17 cellular contexts compared by ENCODE assay signal in the genomic region with DNA sequence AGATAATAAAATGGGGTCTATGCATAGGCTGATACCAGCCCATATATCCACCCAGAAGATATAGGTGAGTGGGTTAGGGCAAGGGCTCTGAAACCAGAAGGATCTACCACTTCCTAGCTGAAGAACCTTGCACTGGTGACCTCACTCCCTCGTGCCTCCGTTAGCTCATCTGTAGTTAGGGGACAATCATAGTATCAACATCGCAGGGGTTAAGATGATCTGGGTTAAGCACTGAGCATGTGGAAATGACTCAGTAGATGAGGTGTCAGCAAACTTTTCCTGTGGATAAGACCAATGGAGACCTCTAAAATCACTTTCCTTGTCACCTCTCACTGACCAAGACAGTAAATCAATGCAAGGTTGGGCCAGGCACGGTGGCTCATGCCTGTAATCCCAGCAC. TPM values are rescaled to one million over a fixed set of nuclear protein-coding genes. Genes with fewer than 3 reads are reported as not detected.
DNase-seq lines count a peak whose midpoint lies in the region; ATAC-seq, FAIRE-seq and TF ChIP-seq lines count a peak whose summit lies in the region.
"Had no signal": no experiment of that assay in that cellular context is flagged by ENCODE, and none has a peak within 500 bp of the region (broad histone marks: within the 10 kb centered on the region; RNA-seq: fewer than 3 reads in every experiment).

No MANE protein-coding gene starts in this region.

- no peak overlapping the region for H3K9ac ChIP-seq in endothelial cell of umbilical vein (replicated peaks; ENCODE audit: extremely low read depth, insufficient read depth, low read length)
- H3K9ac ChIP-seq: BLaER1 treated with 17β-estradiol and CSF1 and Interleukin-3, amounts not matched to agents 10 nM and 100 nM; parathyroid adenoma had no signal

- POLR2A ChIA-PET in endothelial cell of umbilical vein (lab: Charles Lee): no interaction called here

- H3K36me3 Mint-ChIP-seq in T-helper 17 cell (ENCODE audit: low read depth): no peaks in the 10 kb centered on the region

- no peak for TF ChIP-seq EP300 in transverse colon (IDR thresholded peaks at IDR 0.05; ENCODE audit: low read depth)

- peak; percentile 78 for DNase-seq in A172 (ENCODE audit: low spot score)
- peak; percentile 68 for DNase-seq in GM12865 (ENCODE audit: low read depth)
- no peak for DNase-seq in T-helper 17 cell
- DNase-seq in endothelial cell of umbilical vein (ENCODE audit: low read depth, low spot score): peak; percentile 35
- DNase-seq in superior temporal gyrus (ENCODE audit: extremely low spot score): no peak
- no peak for DNase-seq in transverse colon
- DNase-seq: GF-D8; mesenchymal stem cell; NCI-H1436; stimulated activated naive CD4-positive, alpha-beta T cell had no signal

- no peak for ATAC-seq in T-helper 17 cell
- ATAC-seq in GM21576 (IDR thresholded peaks at IDR 0.05; ENCODE audit: unreplicated experiment): no peak
- no peak for ATAC-seq in HG02588 (IDR thresholded peaks at IDR 0.05; ENCODE audit: unreplicated experiment)

- no peak for FAIRE-seq in endothelial cell of umbilical vein (lab: Jason Lieb, UNC)
- FAIRE-seq: endometrium had no signal

- H3K27ac ChIP-seq in endothelial cell of umbilical vein (ENCODE audit: insufficient read depth, low read depth, low read length): no peak overlapping the region
- no peak overlapping the region for H3K27ac ChIP-seq in transverse colon
- H3K27ac ChIP-seq: ascending aorta; BLaER1 treated with 17β-estradiol and CSF1 and Interleukin-3, amounts not matched to agents 10 nM and 100 nM; parathyroid adenoma had no signal

- H3K4me3 ChIP-seq in GM12865 (ENCODE audit: low read depth, low read length) (no peak overlapping the region), endothelial cell of umbilical vein (replicated peaks in 1 of 3; ENCODE audit: insufficient read depth in 1 of 3, low read depth in 1 of 3, low read length in 3 of 3) (no peak overlapping the region), transverse colon (no peak overlapping the region)
- H3K4me3 ChIP-seq: ascending aorta; BLaER1 treated with 17β-estradiol and CSF1 and Interleukin-3, amounts not matched to agents 10 nM and 100 nM had no signal

- no peak overlapping the region for H3K4me3 Mint-ChIP-seq in T-helper 17 cell

- H3K4me2 ChIP-seq in endothelial cell of umbilical vein (ENCODE audit: insufficient read depth, low read length): no peak overlapping the region

- H2AFZ ChIP-seq in endothelial cell of umbilical vein (ENCODE audit: low read depth, low read length): no peak overlapping the region
- H2AFZ ChIP-seq: parathyroid adenoma had no signal

- dilution Hi-C loops in endothelial cell of umbilical vein (cut with MboI; ENCODE audit: extremely low pct_ligation_motif_present, low sequenced_read_pairs): no loop called here

- no peaks in the 10 kb centered on the region for H3K27me3 Mint-ChIP-seq in T-helper 17 cell

- H3K27me3 ChIP-seq in endothelial cell of umbilical vein (ENCODE audit: control insufficient read depth in 2 of 2, insufficient read depth in 2 of 2, low read length in 2 of 2) (no peaks in the 10 kb centered on the region), transverse colon (peaks cover 7% of the 10 kb centered on the region)
- H3K27me3 ChIP-seq: ascending aorta had no signal

- no peaks in the 10 kb centered on the region for H3K9me3 ChIP-seq in T-helper 17 cell (ENCODE audit: control insufficient read depth, low read length, poor library complexity, severe bottlenecking)
- H3K9me3 ChIP-seq in endothelial cell of umbilical vein (replicated peaks; ENCODE audit: control insufficient read depth, insufficient read depth, low read length): no peaks in the 10 kb centered on the region
- no peaks in the 10 kb centered on the region for H3K9me3 ChIP-seq in transverse colon
- H3K9me3 ChIP-seq: ascending aorta had no signal

- no TSS peak for BruUV-seq in endothelial cell of umbilical vein (replicated peaks; lab: Mats Ljungman, UMichigan)

- H3K36me3 ChIP-seq in endothelial cell of umbilical vein (ENCODE audit: control insufficient read depth in 2 of 2, extremely low read depth in 1 of 2, insufficient read depth in 2 of 2, low read length in 2 of 2): no peaks in the 10 kb centered on the region
- H3K36me3 ChIP-seq in transverse colon: no peaks in the 10 kb centered on the region
- H3K36me3 ChIP-seq: ascending aorta; BLaER1 treated with 17β-estradiol and CSF1 and Interleukin-3, amounts not matched to agents 10 nM and 100 nM had no signal

- intact Hi-C loops in endothelial cell of umbilical vein (cut with micrococcal nuclease) (no loop called here), transverse colon (cut with DNase I; ENCODE audit: low total_unique reads) (no loop called here)

- H3K79me2 ChIP-seq in endothelial cell of umbilical vein (ENCODE audit: control insufficient read depth, insufficient read depth, low read length): no peaks in the 10 kb centered on the region
- H3K79me2 ChIP-seq: parathyroid adenoma had no signal

- peak overlapping the region; percentile 79 for H3K27ac Mint-ChIP-seq in T-helper 17 cell

- no peaks in the 10 kb centered on the region for H4K20me1 ChIP-seq in endothelial cell of umbilical vein (replicated peaks; ENCODE audit: control insufficient read depth, extremely low read depth, insufficient read depth, low read length)

- no peak for TF ChIP-seq POLR2A in endothelial cell of umbilical vein (IDR thresholded peaks at IDR 0.05; ENCODE audit: low read depth, low read length)
- TF ChIP-seq POLR2A in transverse colon (IDR thresholded peaks at IDR 0.05): no peak

- peaks cover 18% of the 10 kb centered on the region for H3K4me1 Mint-ChIP-seq in T-helper 17 cell

- H3K4me1 ChIP-seq in endothelial cell of umbilical vein (ENCODE audit: control insufficient read depth, extremely low read depth, insufficient read depth, low read length): peaks cover 5% of the 10 kb centered on the region
- no peaks in the 10 kb centered on the region for H3K4me1 ChIP-seq in transverse colon
- H3K4me1 ChIP-seq: ascending aorta, parathyroid adenoma had no signal

- in situ Hi-C loops in transverse colon (cut with MboI; ENCODE audit: low pct_ligation_motif_present in 1 of 4, low pct_unique_long_range_greater_than_20kb in 1 of 4, low sequenced_read_pairs in 3 of 4): loop anchor here (10.0 to 25.0 kb wide), 5 partner anchors 125 to 235 kb away; a partner anchor contains a TSS

- CTCF ChIA-PET in endothelial cell of umbilical vein (lab: Charles Lee): interaction anchor here (1.2 kb wide), 1 partner anchor 123 kb away, joined by 7 read pairs; no protein-coding TSS in a partner anchor

- H3K9me1 ChIP-seq in endothelial cell of umbilical vein (replicated peaks; ENCODE audit: control insufficient read depth, extremely low read depth, insufficient read depth, low read length): no peaks in the 10 kb centered on the region

- WGBS in transverse colon (ENCODE audit: low coverage in 1 of 2), 2 donors: 80 to 82% methylated on average over 3 to 4 of the region's 4 CpGs

- TF ChIP-seq CTCF in GM12865 (IDR thresholded peaks at IDR 0.05; ENCODE audit: insufficient read depth, low read depth, low read length, missing control alignments) (no peak), endothelial cell of umbilical vein (IDR thresholded peaks at IDR 0.05; ENCODE audit: extremely low read depth in 1 of 2, insufficient read depth in 1 of 2, low read depth in 1 of 2, low read length in 2 of 2) (no peak), transverse colon (IDR thresholded peaks at IDR 0.05) (no peak)

TF ChIP-seq in endothelial cell of umbilical vein, 7 proteins besides CTCF, POLR2A, EP300 and RAD21:
- peak; percentile 26 for TF ChIP-seq POLR2AphosphoS5 (IDR thresholded peaks at IDR 0.05; ENCODE audit: insufficient read depth, low read depth, low read length)
- TF ChIP-seq, protein P1, sequence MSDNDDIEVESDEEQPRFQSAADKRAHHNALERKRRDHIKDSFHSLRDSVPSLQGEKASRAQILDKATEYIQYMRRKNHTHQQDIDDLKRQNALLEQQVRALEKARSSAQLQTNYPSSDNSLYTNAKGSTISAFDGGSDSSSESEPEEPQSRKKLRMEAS (IDR thresholded peaks at IDR 0.05; ENCODE audit: insufficient read depth, insufficient read length): no peak
- TF ChIP-seq JUN (IDR thresholded peaks at IDR 0.05; ENCODE audit: borderline replicate concordance, insufficient read depth, insufficient read length, low read depth): peak; percentile 48
- TF ChIP-seq FOS (IDR thresholded peaks at IDR 0.05; ENCODE audit: borderline replicate concordance, insufficient read depth, low read length): peak; percentile 83
- TF ChIP-seq MYC (IDR thresholded peaks at IDR 0.05; ENCODE audit: low read depth, low read length): no peak
- no peak for TF ChIP-seq EZH2 (IDR thresholded peaks at IDR 0.05; ENCODE audit: borderline replicate concordance, low read depth, low read length, severe bottlenecking)
- TF ChIP-seq GATA2 (IDR thresholded peaks at IDR 0.05; ENCODE audit: insufficient read depth, insufficient read length, low read depth, low read length): peak; percentile 45

RNA-seq across cellular contexts. Expression of a gene that starts 30.5 kb away (rescaled TPM):
- 0.10 TPM in 1 of 2 replicates, not detected in the other for total RNA-seq in A172 (2014; rRNA removed; shearing (Covaris generic))
- 1 to 10 TPM; 5.0 to 5.6 TPM for total RNA-seq in T-helper 17 cell
- not detected in 2 replicates for total RNA-seq in endothelial cell of umbilical vein
- not detected in 2 replicates for polyA plus RNA-seq in endothelial cell of umbilical vein
- not detected in 2 replicates for polyA plus RNA-seq in endothelial cell of umbilical vein (2011; cell fraction: cytosol; rRNA removed)
- polyA plus RNA-seq in endothelial cell of umbilical vein (2011; cell fraction: nucleus; rRNA removed): not detected in 2 replicates
- polyA plus RNA-seq in endothelial cell of umbilical vein (2012): not detected in 2 replicates
- not detected in 2 replicates for polyA minus RNA-seq in endothelial cell of umbilical vein
- not detected for polyA minus RNA-seq in endothelial cell of umbilical vein (2011; cell fraction: cytosol; rRNA and poly(A)+ RNA removed)
- not detected in 2 replicates for polyA minus RNA-seq in endothelial cell of umbilical vein (2011; cell fraction: nucleus; rRNA and poly(A)+ RNA removed)
- under 1 TPM in 2 of 4 donors, not detected in 2; 0.27 to 0.48 TPM for total RNA-seq in transverse colon
- total RNA-seq: HT-29 had no signal

RNA-seq across cellular contexts. Expression of a gene that starts 48.5 kb away (rescaled TPM):
- 22.7 and 57.3 TPM in 2 replicates for total RNA-seq in A172 (2014; rRNA removed; shearing (Covaris generic))
- total RNA-seq in T-helper 17 cell (1 to 10 TPM; 3.0 to 4.5 TPM), endothelial cell of umbilical vein (not detected in 2 replicates), transverse colon (not detected)
- polyA plus RNA-seq in endothelial cell of umbilical vein: 0.10 TPM in 1 of 2 replicates, not detected in the other
- not detected in 2 replicates for polyA plus RNA-seq in endothelial cell of umbilical vein (2011; cell fraction: cytosol; rRNA removed)
- polyA plus RNA-seq in endothelial cell of umbilical vein (2011; cell fraction: nucleus; rRNA removed): not detected in 2 replicates
- 0.23 and 0.40 TPM in 2 replicates for polyA plus RNA-seq in endothelial cell of umbilical vein (2012)
- polyA minus RNA-seq in endothelial cell of umbilical vein: 0.32 TPM in 1 of 2 replicates, not detected in the other
- not detected for polyA minus RNA-seq in endothelial cell of umbilical vein (2011; cell fraction: cytosol; rRNA and poly(A)+ RNA removed)
- not detected in 2 replicates for polyA minus RNA-seq in endothelial cell of umbilical vein (2011; cell fraction: nucleus; rRNA and poly(A)+ RNA removed)
- total RNA-seq: ascending aorta, HT-29 had no signal

Comparison
In these comparisons a context has a peak if more than half of its experiments do, and no peak if none do; other contexts are left out.
1. DNase-seq: peak in A172 (single experiment), GM12865 (single experiment) and endothelial cell of umbilical vein (single experiment); none in T-helper 17 cell (0 of 3), superior temporal gyrus (single experiment) and transverse colon (single experiment).